Comparison of ENCODE assay signal across 27 cellular contexts in genomic region chr3:67674055-67674454, GRCh38. TPM values are rescaled to one million over a fixed set of nuclear protein-coding genes. Genes with fewer than 3 reads are reported as not detected.
A peak's percentile ranks its signal among the peaks of the same experiment; 100 is the strongest.
DNase-seq lines count a peak whose midpoint lies in the region; ATAC-seq, FAIRE-seq and TF ChIP-seq lines count a peak whose summit lies in the region.
"Had no signal": no experiment of that assay in that cellular context is flagged by ENCODE, and none has a peak within 500 bp of the region (broad histone marks: within the 10 kb centered on the region; RNA-seq: fewer than 3 reads in every experiment).

No MANE protein-coding gene starts in this region.

- no peak overlapping the region for H3K23ac ChIP-seq in mesendoderm (ENCODE audit: low read length)

- no peaks in the 10 kb centered on the region for H3K27me3 ChIP-seq in mesendoderm (ENCODE audit: insufficient read depth, low read length, poor library complexity)
- H3K27me3 ChIP-seq: BE2C; BLaER1 treated with 17β-estradiol and CSF1 and Interleukin-3, amounts not matched to agents 10 nM and 100 nM had no signal

- H3K4me3 Mint-ChIP-seq in central memory CD8-positive, alpha-beta T cell, result peak overlapping the region; percentile 2
- peak overlapping the region; percentile 59 for H3K4me3 Mint-ChIP-seq in natural killer cell treated with Interleukin-12 subunit alpha and Interleukin-12 subunit beta and Interleukin-15 and Interleukin-18, amount 100 ng/mL, for 72 hours
- H3K4me3 Mint-ChIP-seq in stimulated activated naive B cell treated with anti-CD40 and anti-IgM and Interleukin-4, amounts not matched to agents 10 μg/mL and 1 μg/mL and 100 μg/mL, for 72 hours, result no peak overlapping the region
- H3K4me3 Mint-ChIP-seq: CD14-positive monocyte; CD4-positive, alpha-beta T cell; HFFc6 had no signal

- no peak for TF ChIP-seq POLR2A in H54 (IDR thresholded peaks at IDR 0.05; ENCODE audit: low read depth, low read length)

- no CpG with 5 or more reads among the region's 4 CpGs for WGBS in mesendoderm (ENCODE audit: extremely low coverage, insufficient coverage, low lambda C conversion rate)

- no peaks in the 10 kb centered on the region for H3K36me3 ChIP-seq in mesendoderm (ENCODE audit: control insufficient read depth, insufficient read depth, low read length)
- H3K36me3 ChIP-seq: BE2C; BLaER1 treated with 17β-estradiol and CSF1 and Interleukin-3, amounts not matched to agents 10 nM and 100 nM; HAP-1 had no signal

- H3K9me3 Mint-ChIP-seq in central memory CD8-positive, alpha-beta T cell, result no peaks in the 10 kb centered on the region
- H3K9me3 Mint-ChIP-seq in natural killer cell treated with Interleukin-12 subunit alpha and Interleukin-12 subunit beta and Interleukin-15 and Interleukin-18, amount 100 ng/mL, for 72 hours, result no peaks in the 10 kb centered on the region
- peaks cover 4 to 5% of the 10 kb centered on the region in 2 donors for H3K9me3 Mint-ChIP-seq in stimulated activated naive B cell treated with anti-CD40 and anti-IgM and Interleukin-4, amounts not matched to agents 10 μg/mL and 1 μg/mL and 100 μg/mL, for 72 hours
- H3K9me3 Mint-ChIP-seq: HFFc6 had no signal

- peak; percentile 11 for FAIRE-seq in H54 (lab: Jason Lieb, UNC)
- FAIRE-seq: A549, D721Med, GM12878, H1 had no signal

- no peak overlapping the region for H2BK5ac ChIP-seq in mesendoderm (ENCODE audit: low read length)

- no peak overlapping the region for H4K5ac ChIP-seq in mesendoderm (ENCODE audit: low read length)

- H3K36me3 Mint-ChIP-seq in central memory CD8-positive, alpha-beta T cell (ENCODE audit: insufficient read depth), result no peaks in the 10 kb centered on the region
- H3K36me3 Mint-ChIP-seq in natural killer cell treated with Interleukin-12 subunit alpha and Interleukin-12 subunit beta and Interleukin-15 and Interleukin-18, amount 100 ng/mL, for 72 hours, result peaks cover 6% of the 10 kb centered on the region
- H3K36me3 Mint-ChIP-seq in stimulated activated naive B cell treated with anti-CD40 and anti-IgM and Interleukin-4, amounts not matched to agents 10 μg/mL and 1 μg/mL and 100 μg/mL, for 72 hours, result peaks cover 5 to 7% of the 10 kb centered on the region in 2 donors
- H3K36me3 Mint-ChIP-seq: CD14-positive monocyte had no signal

- H3K56ac ChIP-seq in mesendoderm (ENCODE audit: low read length), result no peak overlapping the region

- no peak overlapping the region for H3K27ac ChIP-seq in mesendoderm (ENCODE audit: low read depth, low read length)
- H3K27ac ChIP-seq: A549; BLaER1 treated with 17β-estradiol and CSF1 and Interleukin-3, amounts not matched to agents 10 nM and 100 nM; GM23248 had no signal

- no peak overlapping the region for H3K4me3 ChIP-seq in mesendoderm (ENCODE audit: low read length)
- H3K4me3 ChIP-seq: A549; BLaER1 treated with 17β-estradiol and CSF1 and Interleukin-3, amounts not matched to agents 10 nM and 100 nM; GM12878; GM23248; HAP-1 had no signal

- H4K8ac ChIP-seq in mesendoderm (ENCODE audit: low read depth, low read length), result no peak overlapping the region

- ATAC-seq in central memory CD8-positive, alpha-beta T cell (replicated peaks; ENCODE audit: extremely low read depth, poor library complexity, severe bottlenecking), result peak; percentile 30
- ATAC-seq in natural killer cell treated with Interleukin-12 subunit alpha and Interleukin-12 subunit beta and Interleukin-15 and Interleukin-18, amount 100 ng/mL, for 72 hours, result peak; percentile 61 to 76
- no peak for ATAC-seq in stimulated activated naive B cell treated with anti-CD40 and anti-IgM and Interleukin-4, amounts not matched to agents 10 μg/mL and 1 μg/mL and 100 μg/mL, for 72 hours (replicated peaks)
- no peak for ATAC-seq in GM21737 (IDR thresholded peaks at IDR 0.05; ENCODE audit: unreplicated experiment)
- ATAC-seq: A549, GM12878 had no signal

- H3K27me3 Mint-ChIP-seq in central memory CD8-positive, alpha-beta T cell, result no peaks in the 10 kb centered on the region
- peaks cover 0 to 8% of the 10 kb centered on the region in 2 donors for H3K27me3 Mint-ChIP-seq in natural killer cell treated with Interleukin-12 subunit alpha and Interleukin-12 subunit beta and Interleukin-15 and Interleukin-18, amount 100 ng/mL, for 72 hours
- H3K27me3 Mint-ChIP-seq in stimulated activated naive B cell treated with anti-CD40 and anti-IgM and Interleukin-4, amounts not matched to agents 10 μg/mL and 1 μg/mL and 100 μg/mL, for 72 hours, result no peaks in the 10 kb centered on the region
- H3K27me3 Mint-ChIP-seq: CD4-positive, alpha-beta T cell; CD8-positive, alpha-beta memory T cell had no signal

- no peak overlapping the region for H3K4ac ChIP-seq in mesendoderm (ENCODE audit: low read depth, low read length)

- no peak overlapping the region for H3K18ac ChIP-seq in mesendoderm (ENCODE audit: low read length)

- no peak for DNase-seq in H54 (ENCODE audit: insufficient read length, low spot score)
- no peak for DNase-seq in central memory CD8-positive, alpha-beta T cell (ENCODE audit: low spot score in 2 of 2)
- DNase-seq in mesendoderm, result peak; percentile 23
- no peak for DNase-seq in natural killer cell treated with Interleukin-12 subunit alpha and Interleukin-12 subunit beta and Interleukin-15 and Interleukin-18, amount 100 ng/mL, for 72 hours (ENCODE audit: low spot score)
- DNase-seq in stimulated activated naive B cell treated with anti-CD40 and anti-IgM and Interleukin-4, amounts not matched to agents 10 μg/mL and 1 μg/mL and 100 μg/mL, for 72 hours, result no peak
- no peak for DNase-seq in cerebellar nuclear complex (lab: John Stamatoyannopoulos, UW)
- DNase-seq in NCI-H146 treated with DMSO at 0.1 percent for 48 hours (lab: John Stamatoyannopoulos, UW; ENCODE audit: unreplicated experiment), result no peak
- DNase-seq: 8988T; ACHN; AML-193; BE2C; CD4-positive, alpha-beta T cell; CD8-positive, alpha-beta memory T cell; DMS 273 treated with DMSO at 0.1 percent for 48 hours; DMS79; EL; GDM1; GM23248; HFFc6 had no signal

- H3K79me2 ChIP-seq in mesendoderm (ENCODE audit: control insufficient read depth, insufficient read depth, low read length), result no peaks in the 10 kb centered on the region

- H2AK5ac ChIP-seq in mesendoderm (ENCODE audit: low read length), result no peak overlapping the region

- H2BK15ac ChIP-seq in mesendoderm (replicated peaks; ENCODE audit: low read depth), result no peak overlapping the region

- H3K4me2 ChIP-seq in mesendoderm (ENCODE audit: low read length), result no peak overlapping the region
- H3K4me2 ChIP-seq: A549; BLaER1 treated with 17β-estradiol and CSF1 and Interleukin-3, amounts not matched to agents 10 nM and 100 nM had no signal

- H3K79me1 ChIP-seq in mesendoderm (ENCODE audit: low read length), result no peaks in the 10 kb centered on the region

- H3K4me1 Mint-ChIP-seq in central memory CD8-positive, alpha-beta T cell, result peaks cover 17% of the 10 kb centered on the region
- H3K4me1 Mint-ChIP-seq in natural killer cell treated with Interleukin-12 subunit alpha and Interleukin-12 subunit beta and Interleukin-15 and Interleukin-18, amount 100 ng/mL, for 72 hours (ENCODE audit: low read depth in 2 of 2), result peaks cover 13 to 21% of the 10 kb centered on the region in 2 donors
- peaks cover 9 to 14% of the 10 kb centered on the region in 2 donors for H3K4me1 Mint-ChIP-seq in stimulated activated naive B cell treated with anti-CD40 and anti-IgM and Interleukin-4, amounts not matched to agents 10 μg/mL and 1 μg/mL and 100 μg/mL, for 72 hours
- H3K4me1 Mint-ChIP-seq: CD14-positive monocyte had no signal

- H3K27ac Mint-ChIP-seq in central memory CD8-positive, alpha-beta T cell (ENCODE audit: low read depth), result peak overlapping the region; percentile 19
- H3K27ac Mint-ChIP-seq in natural killer cell treated with Interleukin-12 subunit alpha and Interleukin-12 subunit beta and Interleukin-15 and Interleukin-18, amount 100 ng/mL, for 72 hours, result peak overlapping the region in 1 of 2 donors; percentile 10
- no peak overlapping the region for H3K27ac Mint-ChIP-seq in stimulated activated naive B cell treated with anti-CD40 and anti-IgM and Interleukin-4, amounts not matched to agents 10 μg/mL and 1 μg/mL and 100 μg/mL, for 72 hours
- H3K27ac Mint-ChIP-seq: CD14-positive monocyte; CD4-positive, alpha-beta T cell; HFFc6 had no signal

- no peak overlapping the region for H3K9ac ChIP-seq in mesendoderm (ENCODE audit: low read length)
- H3K9ac ChIP-seq: BLaER1 treated with 17β-estradiol and CSF1 and Interleukin-3, amounts not matched to agents 10 nM and 100 nM; GM23248 had no signal

- no peaks in the 10 kb centered on the region for H3K4me1 ChIP-seq in mesendoderm (ENCODE audit: control insufficient read depth, low read depth, low read length)
- H3K4me1 ChIP-seq: A549; BE2C; BLaER1 treated with 17β-estradiol and CSF1 and Interleukin-3, amounts not matched to agents 10 nM and 100 nM had no signal

- no peak overlapping the region for H2BK120ac ChIP-seq in mesendoderm (ENCODE audit: low read depth, low read length)

RNA-seq across cellular contexts. Expression of gene SUCLG2, which starts 19.6 kb away (rescaled TPM):
- polyA plus RNA-seq in mesendoderm (2013, experiment 1 of 2), result 28.6 TPM
- 28.1 TPM for polyA plus RNA-seq in mesendoderm (2013, experiment 2 of 2)
- 10 to 100 TPM; 18.9 to 28.2 TPM for total RNA-seq in natural killer cell treated with Interleukin-12 subunit alpha and Interleukin-12 subunit beta and Interleukin-15 and Interleukin-18, amount 100 ng/mL, for 72 hours

Comparison
In these comparisons a context has a peak if more than half of its experiments do, and no peak if none do; other contexts are left out.
1. ATAC-seq: peak in central memory CD8-positive, alpha-beta T cell (single experiment) and natural killer cell treated with Interleukin-12 subunit alpha and Interleukin-12 subunit beta and Interleukin-15 and Interleukin-18, amount 100 ng/mL, for 72 hours (2 of 2); none in stimulated activated naive B cell treated with anti-CD40 and anti-IgM and Interleukin-4, amounts not matched to agents 10 μg/mL and 1 μg/mL and 100 μg/mL, for 72 hours (0 of 2) and GM21737 (single experiment).
2. H3K4me3 Mint-ChIP-seq: peak in central memory CD8-positive, alpha-beta T cell (single experiment) and natural killer cell treated with Interleukin-12 subunit alpha and Interleukin-12 subunit beta and Interleukin-15 and Interleukin-18, amount 100 ng/mL, for 72 hours (single experiment); none in stimulated activated naive B cell treated with anti-CD40 and anti-IgM and Interleukin-4, amounts not matched to agents 10 μg/mL and 1 μg/mL and 100 μg/mL, for 72 hours (0 of 2).